Comparison of ENCODE assay signal across 33 cellular contexts in genomic region chr5:178520851-178521250, GRCh38.
DNase-seq lines count a peak whose midpoint lies in the region; ATAC-seq and TF ChIP-seq lines count a peak whose summit lies in the region.
"Had no signal": no experiment of that assay in that cellular context is flagged by ENCODE, and none has a peak within 500 bp of the region (broad histone marks: within the 10 kb centered on the region; RNA-seq: fewer than 3 reads in every experiment).

No MANE protein-coding gene starts in this region.

- H4K12ac ChIP-seq in trophoblast cell (ENCODE audit: low read depth, low read length), result no peak overlapping the region

- H3K36me3 ChIP-seq in heart left ventricle (no peaks in the 10 kb centered on the region), endodermal cell (ENCODE audit: control insufficient read depth, insufficient read depth, low read length) (no peaks in the 10 kb centered on the region), trophoblast cell (ENCODE audit: control insufficient read depth in 1 of 2, insufficient read depth in 2 of 2, low read length in 2 of 2) (no peaks in the 10 kb centered on the region)
- H3K36me3 ChIP-seq: BE2C; BLaER1; BLaER1 treated with 17β-estradiol and CSF1 and Interleukin-3, amounts not matched to agents 10 nM and 100 nM had no signal

- DNase-seq in cardiac septum (ENCODE audit: low spot score) (peak; percentile 9), heart left ventricle (no peak), endodermal cell (peak; percentile 3), trophoblast cell (peak; percentile 81 to 95), ureter (ENCODE audit: low spot score) (no peak)
- DNase-seq in stimulated activated naive CD4-positive, alpha-beta T cell (lab: John Stamatoyannopoulos, UW), result no peak
- DNase-seq: 8988T; ACHN; AML-193; BE2C; C1 segment of cervical spinal cord; Caco-2; Calu3; CD4-positive, alpha-beta memory T cell; CD4-positive, alpha-beta T cell; CD4-positive, CD25-positive, alpha-beta regulatory T cell; CD8-positive, alpha-beta memory T cell; CD8-positive, alpha-beta T cell; COR-L47; DMS 273 treated with DMSO at 0.1 percent for 48 hours; DMS153; DMS53; DMS79; DMS79 treated with DMSO at 0.1 percent for 48 hours; DND-41; EL had no signal

- H3K27ac ChIP-seq in heart left ventricle, result no peak overlapping the region
- no peak overlapping the region for H3K27ac ChIP-seq in endodermal cell (ENCODE audit: low read depth, low read length)
- no peak overlapping the region for H3K27ac ChIP-seq in trophoblast cell (ENCODE audit: low read depth, low read length)
- H3K27ac ChIP-seq: 22Rv1; A549; BLaER1; BLaER1 treated with 17β-estradiol and CSF1 and Interleukin-3, amounts not matched to agents 10 nM and 100 nM; C4-2B had no signal

- no peak overlapping the region for H2BK120ac ChIP-seq in trophoblast cell (ENCODE audit: insufficient read depth, low read length, poor library complexity)

- H4K8ac ChIP-seq in trophoblast cell (ENCODE audit: low read depth, low read length), result no peak overlapping the region

- intact Hi-C loops in cardiac septum (cut with DNase I) (no loop called here), heart left ventricle (cut with DNase I) (no loop called here)

- H2AK5ac ChIP-seq in trophoblast cell (ENCODE audit: low read length), result no peak overlapping the region

- no peaks in the 10 kb centered on the region for H3K79me2 ChIP-seq in trophoblast cell (ENCODE audit: control insufficient read depth, insufficient read depth, low read length, poor library complexity)

- H3K23ac ChIP-seq in trophoblast cell (ENCODE audit: low read length), result no peak overlapping the region

- H3K9me3 ChIP-seq in heart left ventricle, result no peaks in the 10 kb centered on the region
- peaks cover 13% of the 10 kb centered on the region for H3K9me3 ChIP-seq in endodermal cell (ENCODE audit: control insufficient read depth, low read length)
- peaks cover 4% of the 10 kb centered on the region for H3K9me3 ChIP-seq in trophoblast cell (ENCODE audit: insufficient read depth, low read depth, low read length)
- H3K9me3 ChIP-seq: A549, BE2C, Caco-2 had no signal

- peaks cover 0 to 2% (median 0%) of the 10 kb centered on the region in 12 donors for H3K4me1 ChIP-seq in heart left ventricle
- no peaks in the 10 kb centered on the region for H3K4me1 ChIP-seq in endodermal cell (ENCODE audit: control insufficient read depth, insufficient read depth, low read length)
- no peaks in the 10 kb centered on the region for H3K4me1 ChIP-seq in trophoblast cell (ENCODE audit: control insufficient read depth in 1 of 2, insufficient read depth in 2 of 2, low read length in 2 of 2)
- H3K4me1 ChIP-seq: A549, BE2C, Caco-2 had no signal

- no peak overlapping the region for H4K91ac ChIP-seq in trophoblast cell (ENCODE audit: low read depth, low read length)

- no peak overlapping the region for H3K4me3 ChIP-seq in heart left ventricle
- H3K4me3 ChIP-seq in endodermal cell (ENCODE audit: low read length), result no peak overlapping the region
- H3K4me3 ChIP-seq in trophoblast cell (ENCODE audit: low read depth, low read length), result no peak overlapping the region
- H3K4me3 ChIP-seq: A549; BLaER1; BLaER1 treated with 17β-estradiol and CSF1 and Interleukin-3, amounts not matched to agents 10 nM and 100 nM had no signal

- no peak overlapping the region for H3K14ac ChIP-seq in trophoblast cell (ENCODE audit: low read length)

- no peaks in the 10 kb centered on the region for H3K4me1 Mint-ChIP-seq in endodermal cell
- H3K4me1 Mint-ChIP-seq: B cell; CD4-positive, alpha-beta memory T cell; CD4-positive, CD25-positive, alpha-beta regulatory T cell; CD8-positive, alpha-beta memory T cell had no signal

- H3K4me2 ChIP-seq in trophoblast cell (ENCODE audit: low read length), result no peak overlapping the region
- H3K4me2 ChIP-seq: A549; BLaER1; BLaER1 treated with 17β-estradiol and CSF1 and Interleukin-3, amounts not matched to agents 10 nM and 100 nM had no signal

- no peak overlapping the region for H2BK5ac ChIP-seq in trophoblast cell (ENCODE audit: low read depth, low read length, poor library complexity)

- no peak for TF ChIP-seq POLR2A in heart left ventricle (IDR thresholded peaks at IDR 0.05)

- no peak overlapping the region for H3K4me3 Mint-ChIP-seq in endodermal cell
- H3K4me3 Mint-ChIP-seq: B cell; CD14-positive monocyte; CD4-positive, alpha-beta memory T cell; CD4-positive, alpha-beta T cell; CD4-positive, CD25-positive, alpha-beta regulatory T cell; CD8-positive, alpha-beta memory T cell; CD8-positive, alpha-beta T cell had no signal

- ATAC-seq in heart left ventricle, result no peak
- ATAC-seq: A549; CD8-positive, alpha-beta T cell had no signal

- TF ChIP-seq CTCF in heart left ventricle (IDR thresholded peaks at IDR 0.05) (no peak), endodermal cell (conservative IDR thresholded peaks at IDR 0.05) (no peak)

- H2BK12ac ChIP-seq in trophoblast cell (ENCODE audit: low read length), result no peak overlapping the region

- H3K36me3 Mint-ChIP-seq in endodermal cell (ENCODE audit: low read depth), result peaks cover 51% of the 10 kb centered on the region
- H3K36me3 Mint-ChIP-seq: CD14-positive monocyte; CD4-positive, alpha-beta memory T cell; CD4-positive, CD25-positive, alpha-beta regulatory T cell; CD8-positive, alpha-beta memory T cell; CD8-positive, alpha-beta T cell had no signal

- no peak overlapping the region for H3K4ac ChIP-seq in trophoblast cell (ENCODE audit: low read depth, low read length)

- H3K27me3 ChIP-seq in heart left ventricle (no peaks in the 10 kb centered on the region), endodermal cell (ENCODE audit: control insufficient read depth, insufficient read depth, low read length, poor library complexity, severe bottlenecking) (no peaks in the 10 kb centered on the region), trophoblast cell (ENCODE audit: insufficient read depth, low read length) (no peaks in the 10 kb centered on the region)
- H3K27me3 ChIP-seq: BE2C; BLaER1; BLaER1 treated with 17β-estradiol and CSF1 and Interleukin-3, amounts not matched to agents 10 nM and 100 nM had no signal

- no peak overlapping the region for H3K9ac ChIP-seq in endodermal cell (ENCODE audit: extremely low read depth, low read length, poor library complexity, severe bottlenecking)
- no peak overlapping the region for H3K9ac ChIP-seq in trophoblast cell (ENCODE audit: low read length)
- H3K9ac ChIP-seq: BLaER1; BLaER1 treated with 17β-estradiol and CSF1 and Interleukin-3, amounts not matched to agents 10 nM and 100 nM had no signal

- H3K79me1 ChIP-seq in trophoblast cell (ENCODE audit: low read length), result no peaks in the 10 kb centered on the region

- H3K27me3 Mint-ChIP-seq in endodermal cell (ENCODE audit: insufficient read depth), result no peaks in the 10 kb centered on the region
- H3K27me3 Mint-ChIP-seq: CD4-positive, CD25-positive, alpha-beta regulatory T cell had no signal

- no peak overlapping the region for H3K27ac Mint-ChIP-seq in endodermal cell
- H3K27ac Mint-ChIP-seq: B cell; CD14-positive monocyte; CD4-positive, alpha-beta memory T cell; CD4-positive, alpha-beta T cell; CD4-positive, CD25-positive, alpha-beta regulatory T cell; CD8-positive, alpha-beta memory T cell; CD8-positive, alpha-beta T cell had no signal

- no peak overlapping the region for H2AFZ ChIP-seq in trophoblast cell (ENCODE audit: insufficient read depth, low read length, poor library complexity)

- peaks cover 28% of the 10 kb centered on the region for H3K9me3 Mint-ChIP-seq in endodermal cell
- H3K9me3 Mint-ChIP-seq: CD4-positive, alpha-beta T cell; CD8-positive, alpha-beta T cell had no signal

- H3K18ac ChIP-seq in trophoblast cell (ENCODE audit: low read length), result no peak overlapping the region

- WGBS in heart left ventricle, 4 donors, result 90 to 95% (median 92%) methylated on average over 4 of the region's 4 CpGs
- 83 to 95% methylated on average over 1 to 4 of the region's 4 CpGs for WGBS in endodermal cell (ENCODE audit: insufficient coverage in 1 of 2, insufficient read length in 1 of 2), 2 experiments
- WGBS in trophoblast cell (ENCODE audit: extremely low coverage, insufficient coverage, insufficient read length), result no CpG with 5 or more reads among the region's 4 CpGs

Comparison
In these comparisons a context has a peak if more than half of its experiments do, and no peak if none do; other contexts are left out.
1. DNase-seq: peak in cardiac septum (single experiment), endodermal cell (single experiment) and trophoblast cell (2 of 2); none in heart left ventricle (0 of 5), ureter (single experiment) and stimulated activated naive CD4-positive, alpha-beta T cell (0 of 6).